27 cellular contexts compared by ENCODE assay signal in genomic region chr6:35534396-35535170, GRCh38. TPM values are rescaled to one million over a fixed set of nuclear protein-coding genes. Genes with fewer than 3 reads are reported as not detected.
DNase-seq lines count a peak whose midpoint lies in the region; ATAC-seq and TF ChIP-seq lines count a peak whose summit lies in the region.
"Had no signal": no experiment of that assay in that cellular context is flagged by ENCODE, and none has a peak within 500 bp of the region (broad histone marks: within the 10 kb centered on the region; RNA-seq: fewer than 3 reads in every experiment).

No MANE protein-coding gene starts in this region.

- no peak overlapping the region for H4K8ac ChIP-seq in trophoblast cell (ENCODE audit: low read depth, low read length)

- H4K20me1 ChIP-seq in DND-41 (ENCODE audit: insufficient read depth, low read length): peaks cover 2% of the 10 kb centered on the region; the same call in 1 of the 2 replicates

- H3K4me1 Mint-ChIP-seq in endodermal cell: peaks cover 11% of the 10 kb centered on the region
- peaks cover 7% of the 10 kb centered on the region for H3K4me1 Mint-ChIP-seq in stimulated activated effector memory CD8-positive, alpha-beta T cell treated with anti-CD3 and anti-CD28 coated beads, Interleukin-12 subunit alpha, Interleukin-12 subunit beta, amount 100 ng/mL, for 72 hours
- H3K4me1 Mint-ChIP-seq in CD8-positive, alpha-beta memory T cell: peaks cover 0 to 5% (median 5%) of the 10 kb centered on the region in 3 donors

- TF ChIP-seq CTCF in DND-41 (IDR thresholded peaks at IDR 0.05; ENCODE audit: borderline replicate concordance, extremely low read depth, low read length, poor library complexity, severe bottlenecking) (no peak), endodermal cell (conservative IDR thresholded peaks at IDR 0.05) (no peak)

- H3K18ac ChIP-seq in trophoblast cell (ENCODE audit: low read length): no peak overlapping the region

- H2BK12ac ChIP-seq in trophoblast cell (ENCODE audit: low read length): no peak overlapping the region

- peak; percentile 98 for ATAC-seq in DND-41 (ENCODE audit: insufficient read depth, low read depth)
- ATAC-seq in Right ventricle myocardium superior (ENCODE audit: poor library complexity): no peak
- ATAC-seq in stimulated activated effector memory CD8-positive, alpha-beta T cell treated with anti-CD3 and anti-CD28 coated beads, Interleukin-12 subunit alpha, Interleukin-12 subunit beta, amount 100 ng/mL, for 72 hours: no peak
- ATAC-seq: activated CD8-positive, alpha-beta T cell treated with anti-CD3 and anti-CD28 coated beads for 36 hours; gastrocnemius medialis; left lobe of liver; stimulated activated naive CD8-positive, alpha-beta T cell treated with anti-CD3 and anti-CD28 coated beads, Interleukin-15, Interleukin-2, amounts not matched to agents 100 U/mL and 50 U/mL, for 24 hours; T-helper 17 cell had no signal

- no peak overlapping the region for H3K4me3 ChIP-seq in DND-41 (ENCODE audit: low read depth in 1 of 2, low read length in 2 of 2)
- H3K4me3 ChIP-seq in endodermal cell (ENCODE audit: low read length): no peak overlapping the region
- H3K4me3 ChIP-seq in trophoblast cell (ENCODE audit: low read depth, low read length): no peak overlapping the region
- H3K4me3 ChIP-seq in CD8-positive, alpha-beta memory T cell (ENCODE audit: low read length): no peak overlapping the region
- H3K4me3 ChIP-seq: gastrocnemius medialis, upper lobe of left lung had no signal

- H3K9me3 ChIP-seq in DND-41 (ENCODE audit: insufficient read depth, low read length, severe bottlenecking) (no peaks in the 10 kb centered on the region), endodermal cell (ENCODE audit: control insufficient read depth, low read length) (no peaks in the 10 kb centered on the region), trophoblast cell (ENCODE audit: insufficient read depth, low read depth, low read length) (no peaks in the 10 kb centered on the region)
- H3K9me3 ChIP-seq in CD8-positive, alpha-beta memory T cell (ENCODE audit: low read length): no peaks in the 10 kb centered on the region
- H3K9me3 ChIP-seq: gastrocnemius medialis, upper lobe of left lung had no signal

- no peaks in the 10 kb centered on the region for H3K79me2 ChIP-seq in DND-41 (ENCODE audit: insufficient read depth, low read length)
- no peaks in the 10 kb centered on the region for H3K79me2 ChIP-seq in trophoblast cell (ENCODE audit: control insufficient read depth, insufficient read depth, low read length, poor library complexity)

- no peak overlapping the region for H2BK5ac ChIP-seq in trophoblast cell (ENCODE audit: low read depth, low read length, poor library complexity)

- no peak overlapping the region for H3K4ac ChIP-seq in trophoblast cell (ENCODE audit: low read depth, low read length)

- H3K14ac ChIP-seq in trophoblast cell (ENCODE audit: low read length): no peak overlapping the region

- H3K4me1 ChIP-seq in DND-41 (ENCODE audit: insufficient read depth, low read length) (peaks cover 20% of the 10 kb centered on the region), endodermal cell (ENCODE audit: control insufficient read depth, insufficient read depth, low read length) (no peaks in the 10 kb centered on the region), trophoblast cell (ENCODE audit: control insufficient read depth in 1 of 2, insufficient read depth in 2 of 2, low read length in 2 of 2) (peaks cover 0 to 5% of the 10 kb centered on the region in 2 experiments)
- H3K4me1 ChIP-seq in CD8-positive, alpha-beta memory T cell (ENCODE audit: insufficient read depth, low read length): no peaks in the 10 kb centered on the region
- H3K4me1 ChIP-seq: gastrocnemius medialis, upper lobe of left lung had no signal

- no peaks in the 10 kb centered on the region for H3K36me3 Mint-ChIP-seq in endodermal cell (ENCODE audit: low read depth)
- no peaks in the 10 kb centered on the region for H3K36me3 Mint-ChIP-seq in stimulated activated effector memory CD8-positive, alpha-beta T cell treated with anti-CD3 and anti-CD28 coated beads, Interleukin-12 subunit alpha, Interleukin-12 subunit beta, amount 100 ng/mL, for 72 hours
- H3K36me3 Mint-ChIP-seq in CD8-positive, alpha-beta memory T cell: no peaks in the 10 kb centered on the region
- H3K36me3 Mint-ChIP-seq: activated naive CD4-positive, alpha-beta T cell treated with anti-CD3 and anti-CD28 coated beads, Interleukin-2, amount 50 U/mL, for 24 hours had no signal

- H3K4me2 ChIP-seq in DND-41 (ENCODE audit: insufficient read depth, low read length) (peak overlapping the region; percentile 37), trophoblast cell (ENCODE audit: low read length) (no peak overlapping the region)

- no peak overlapping the region for H3K4me3 Mint-ChIP-seq in endodermal cell
- H3K4me3 Mint-ChIP-seq in stimulated activated effector memory CD8-positive, alpha-beta T cell treated with anti-CD3 and anti-CD28 coated beads, Interleukin-12 subunit alpha, Interleukin-12 subunit beta, amount 100 ng/mL, for 72 hours: no peak overlapping the region
- H3K4me3 Mint-ChIP-seq in CD8-positive, alpha-beta memory T cell: no peak overlapping the region
- H3K4me3 Mint-ChIP-seq: activated CD8-positive, alpha-beta T cell treated with anti-CD3 and anti-CD28 coated beads for 36 hours; activated naive CD4-positive, alpha-beta T cell treated with anti-CD3 and anti-CD28 coated beads, Interleukin-2, amount 50 U/mL, for 24 hours; activated T-cell treated with anti-CD3 and anti-CD28 coated beads, Interleukin-2, amount 50 U/mL, for 24 hours; T-helper 17 cell had no signal

- 50 to 52% methylated on average over 7 to 11 of the region's 11 CpGs for WGBS in endodermal cell (ENCODE audit: insufficient coverage in 1 of 2, insufficient read length in 1 of 2), 2 experiments
- no CpG with 5 or more reads among the region's 11 CpGs for WGBS in trophoblast cell (ENCODE audit: extremely low coverage, insufficient coverage, insufficient read length)

- H3K27me3 Mint-ChIP-seq in endodermal cell (ENCODE audit: insufficient read depth): no peaks in the 10 kb centered on the region
- peaks cover 0 to 27% of the 10 kb centered on the region in 2 donors for H3K27me3 Mint-ChIP-seq in CD8-positive, alpha-beta memory T cell
- H3K27me3 Mint-ChIP-seq: activated T-cell treated with anti-CD3 and anti-CD28 coated beads, Interleukin-2, amount 50 U/mL, for 24 hours had no signal

- H3K9me3 Mint-ChIP-seq in endodermal cell: no peaks in the 10 kb centered on the region
- H3K9me3 Mint-ChIP-seq in stimulated activated effector memory CD8-positive, alpha-beta T cell treated with anti-CD3 and anti-CD28 coated beads, Interleukin-12 subunit alpha, Interleukin-12 subunit beta, amount 100 ng/mL, for 72 hours: no peaks in the 10 kb centered on the region
- H3K9me3 Mint-ChIP-seq in CD8-positive, alpha-beta memory T cell: no peaks in the 10 kb centered on the region
- H3K9me3 Mint-ChIP-seq: activated CD8-positive, alpha-beta T cell treated with anti-CD3 and anti-CD28 coated beads for 36 hours; activated naive CD4-positive, alpha-beta T cell treated with anti-CD3 and anti-CD28 coated beads, Interleukin-2, amount 50 U/mL, for 24 hours; activated T-cell treated with anti-CD3 and anti-CD28 coated beads, Interleukin-2, amount 50 U/mL, for 24 hours had no signal

- no peak overlapping the region for H3K9ac ChIP-seq in DND-41 (ENCODE audit: low read depth, low read length)
- no peak overlapping the region for H3K9ac ChIP-seq in endodermal cell (ENCODE audit: extremely low read depth, low read length, poor library complexity, severe bottlenecking)
- no peak overlapping the region for H3K9ac ChIP-seq in trophoblast cell (ENCODE audit: low read length)

- CTCF ChIA-PET in CD8-positive, alpha-beta memory T cell (lab: Charles Lee): no interaction called here

- intact Hi-C loops in Right ventricle myocardium superior (cut with DNase I): no loop called here

- peak; percentile 85 for DNase-seq in DND-41
- peak; percentile 98 for DNase-seq in NCI-H524 treated with DMSO at 0.1 percent for 48 hours (lab: John Stamatoyannopoulos, UW)
- peak; percentile 67 for DNase-seq in endodermal cell
- peak; percentile 40 to 80 for DNase-seq in trophoblast cell
- no peak for DNase-seq in Right ventricle myocardium superior
- DNase-seq in stimulated activated effector memory CD8-positive, alpha-beta T cell treated with anti-CD3 and anti-CD28 coated beads, Interleukin-12 subunit alpha, Interleukin-12 subunit beta, amount 100 ng/mL, for 72 hours (ENCODE audit: low spot score in 2 of 2): no peak
- no peak for DNase-seq in DMS53 (lab: John Stamatoyannopoulos, UW)
- no peak for DNase-seq in CD8-positive, alpha-beta memory T cell
- DNase-seq: activated CD8-positive, alpha-beta T cell treated with anti-CD3 and anti-CD28 coated beads for 36 hours; activated T-cell treated with anti-CD3 and anti-CD28 coated beads, Interleukin-2, amount 50 U/mL, for 24 hours; brain microvascular endothelial cell; COR-L47; dermis blood vessel endothelial cell; gastrocnemius medialis; OCI-M1; SHP77 treated with DMSO at 0.1 percent for 48 hours; stimulated activated naive CD8-positive, alpha-beta T cell treated with anti-CD3 and anti-CD28 coated beads, Interleukin-15, Interleukin-2, amounts not matched to agents 100 U/mL and 50 U/mL, for 24 hours; T-helper 17 cell; upper lobe of left lung had no signal

- no peaks in the 10 kb centered on the region for H3K79me1 ChIP-seq in trophoblast cell (ENCODE audit: low read length)

- no peaks in the 10 kb centered on the region for H3K36me3 ChIP-seq in DND-41 (ENCODE audit: insufficient read depth, low read length)
- H3K36me3 ChIP-seq in endodermal cell (ENCODE audit: control insufficient read depth, insufficient read depth, low read length): no peaks in the 10 kb centered on the region
- H3K36me3 ChIP-seq in trophoblast cell (ENCODE audit: control insufficient read depth in 1 of 2, insufficient read depth in 2 of 2, low read length in 2 of 2): no peaks in the 10 kb centered on the region
- H3K36me3 ChIP-seq in CD8-positive, alpha-beta memory T cell (ENCODE audit: insufficient read depth, low read length): no peaks in the 10 kb centered on the region
- H3K36me3 ChIP-seq: brain microvascular endothelial cell, gastrocnemius medialis, upper lobe of left lung had no signal

- no peak overlapping the region for H3K23ac ChIP-seq in trophoblast cell (ENCODE audit: low read length)

- no peak overlapping the region for H4K12ac ChIP-seq in trophoblast cell (ENCODE audit: low read depth, low read length)

- H2BK120ac ChIP-seq in trophoblast cell (ENCODE audit: insufficient read depth, low read length, poor library complexity): no peak overlapping the region

- no peak overlapping the region for H3K27ac Mint-ChIP-seq in endodermal cell
- H3K27ac Mint-ChIP-seq in stimulated activated effector memory CD8-positive, alpha-beta T cell treated with anti-CD3 and anti-CD28 coated beads, Interleukin-12 subunit alpha, Interleukin-12 subunit beta, amount 100 ng/mL, for 72 hours: no peak overlapping the region
- H3K27ac Mint-ChIP-seq in CD8-positive, alpha-beta memory T cell: no peak overlapping the region
- H3K27ac Mint-ChIP-seq: activated CD8-positive, alpha-beta T cell treated with anti-CD3 and anti-CD28 coated beads for 36 hours; activated naive CD4-positive, alpha-beta T cell treated with anti-CD3 and anti-CD28 coated beads, Interleukin-2, amount 50 U/mL, for 24 hours; activated T-cell treated with anti-CD3 and anti-CD28 coated beads, Interleukin-2, amount 50 U/mL, for 24 hours; T-helper 17 cell had no signal

- peaks cover 3% of the 10 kb centered on the region for H3K27me3 ChIP-seq in DND-41 (ENCODE audit: insufficient read depth, low read length, poor library complexity)
- H3K27me3 ChIP-seq in endodermal cell (ENCODE audit: control insufficient read depth, insufficient read depth, low read length, poor library complexity, severe bottlenecking): no peaks in the 10 kb centered on the region
- H3K27me3 ChIP-seq in trophoblast cell (ENCODE audit: insufficient read depth, low read length): no peaks in the 10 kb centered on the region
- H3K27me3 ChIP-seq in CD8-positive, alpha-beta memory T cell (ENCODE audit: insufficient read depth, low read length, poor library complexity, severe bottlenecking): no peaks in the 10 kb centered on the region
- H3K27me3 ChIP-seq: brain microvascular endothelial cell, gastrocnemius medialis, upper lobe of left lung had no signal

- no peak overlapping the region for H2AK5ac ChIP-seq in trophoblast cell (ENCODE audit: low read length)

- POLR2A ChIA-PET in CD8-positive, alpha-beta memory T cell (lab: Charles Lee): no interaction called here

- H2AFZ ChIP-seq in DND-41 (ENCODE audit: low read depth, low read length) (no peak overlapping the region), trophoblast cell (ENCODE audit: insufficient read depth, low read length, poor library complexity) (no peak overlapping the region)

- no peak overlapping the region for H4K91ac ChIP-seq in trophoblast cell (ENCODE audit: low read depth, low read length)

- peak overlapping the region; percentile 34; the same call in 1 of the 2 replicates for H3K27ac ChIP-seq in DND-41 (ENCODE audit: low read length)
- H3K27ac ChIP-seq in endodermal cell (ENCODE audit: low read depth, low read length): no peak overlapping the region
- no peak overlapping the region for H3K27ac ChIP-seq in trophoblast cell (ENCODE audit: low read depth, low read length)
- H3K27ac ChIP-seq in CD8-positive, alpha-beta memory T cell (ENCODE audit: low read depth, low read length): no peak overlapping the region
- H3K27ac ChIP-seq: brain microvascular endothelial cell, epithelial cell of prostate, gastrocnemius medialis, upper lobe of left lung, VCaP had no signal

RNA-seq across cellular contexts. Expression of gene TULP1, which starts 21.9 kb away (rescaled TPM):
- total RNA-seq in endodermal cell: 1 to 10 TPM in 1 of 2 donors, under 1 TPM in 1; 0.29 to 4.0 TPM
- 0.25 TPM for polyA plus RNA-seq in endodermal cell (2013, experiment 1 of 2)
- polyA plus RNA-seq in endodermal cell (2013, experiment 2 of 2): 0.12 TPM
- 0.82 and 1.4 TPM in 2 replicates for polyA plus RNA-seq in trophoblast cell (2013)
- total RNA-seq in Right ventricle myocardium superior: not detected
- not detected for total RNA-seq in CD8-positive, alpha-beta memory T cell
- polyA plus RNA-seq in CD8-positive, alpha-beta memory T cell: not detected
- total RNA-seq: activated CD8-positive, alpha-beta T cell treated with anti-CD3 and anti-CD28 coated beads for 36 hours; dermis blood vessel endothelial cell; gastrocnemius medialis; left lobe of liver; MCF 10A; mononuclear cell; NCI-H460; renal cortical epithelial cell; T-helper 17 cell; upper lobe of left lung had no signal

RNA-seq across cellular contexts. Expression of gene TEAD3, which starts 37.7 kb away (rescaled TPM):
- total RNA-seq in endodermal cell: 10 to 100 TPM; 22.7 to 29.2 TPM
- polyA plus RNA-seq in endodermal cell (2013, experiment 1 of 2): 32.4 TPM
- polyA plus RNA-seq in endodermal cell (2013, experiment 2 of 2): 30.3 TPM
- 196 and 208 TPM in 2 replicates for polyA plus RNA-seq in trophoblast cell (2013)
- 25.4 TPM for total RNA-seq in Right ventricle myocardium superior
- total RNA-seq in CD8-positive, alpha-beta memory T cell: under 1 TPM; 0.53 to 0.90 TPM
- polyA plus RNA-seq in CD8-positive, alpha-beta memory T cell: 0.25 TPM
- total RNA-seq: mononuclear cell had no signal

Comparison
In these comparisons a context has a peak if more than half of its experiments do, and no peak if none do; other contexts are left out.
1. DNase-seq: peak in DND-41 (single experiment), NCI-H524 treated with DMSO at 0.1 percent for 48 hours (single experiment), endodermal cell (single experiment) and trophoblast cell (2 of 2); none in Right ventricle myocardium superior (single experiment), stimulated activated effector memory CD8-positive, alpha-beta T cell treated with anti-CD3 and anti-CD28 coated beads, Interleukin-12 subunit alpha, Interleukin-12 subunit beta, amount 100 ng/mL, for 72 hours (0 of 2), DMS53 (single experiment) and CD8-positive, alpha-beta memory T cell (0 of 5).
2. RNA of gene TEAD3, which starts 37.7 kb away (total RNA-seq): 22.7 to 29.2 TPM in endodermal cell and 25.4 TPM in Right ventricle myocardium superior (single experiment); 0.53 to 0.90 TPM in CD8-positive, alpha-beta memory T cell; every median in the first group is over 10 times any median in the second.